Comparison of ENCODE assay signal across 33 cellular contexts in genomic region chr15:53482055-53482454, GRCh38.
A peak's percentile ranks its signal among the peaks of the same experiment; 100 is the strongest.
DNase-seq lines count a peak whose midpoint lies in the region; ATAC-seq, FAIRE-seq and TF ChIP-seq lines count a peak whose summit lies in the region.
"Had no signal": no experiment of that assay in that cellular context is flagged by ENCODE, and none has a peak within 500 bp of the region (broad histone marks: within the 10 kb centered on the region; RNA-seq: fewer than 3 reads in every experiment).

No MANE protein-coding gene starts in this region.

- H3K4me3 ChIP-seq in bronchial epithelial cell (ENCODE audit: low read depth, low read length) (no peak overlapping the region), esophagus muscularis mucosa (no peak overlapping the region), neural cell (ENCODE audit: low read length) (peak overlapping the region; percentile 11)
- H3K4me3 ChIP-seq: A549; BLaER1; BLaER1 treated with 17β-estradiol and CSF1 and Interleukin-3, amounts not matched to agents 10 nM and 100 nM had no signal

- DNase-seq in bronchial epithelial cell (ENCODE audit: low read depth) (no peak), esophagus muscularis mucosa (ENCODE audit: extremely low spot score) (peak; percentile 31), activated T-cell treated with anti-CD3 and anti-CD28 coated beads for 4 hours (no peak), Ammon's horn (ENCODE audit: low spot score) (no peak)
- DNase-seq: 8988T; ACHN; AML-193; BE2C; C1 segment of cervical spinal cord; Caco-2; Calu3; CD4-positive, alpha-beta memory T cell; CD4-positive, alpha-beta T cell; CD4-positive, CD25-positive, alpha-beta regulatory T cell; CD8-positive, alpha-beta memory T cell; CD8-positive, alpha-beta T cell; COR-L47; DMS 273 treated with DMSO at 0.1 percent for 48 hours; DMS153; DMS53; DMS79; DMS79 treated with DMSO at 0.1 percent for 48 hours; DND-41; EL had no signal

- no peak overlapping the region for H2AFZ ChIP-seq in neural cell (ENCODE audit: low read depth, low read length)

- H4K20me1 ChIP-seq in neural cell (ENCODE audit: insufficient read depth) = no peaks in the 10 kb centered on the region
- H4K20me1 ChIP-seq: BLaER1; BLaER1 treated with 17β-estradiol and CSF1 and Interleukin-3, amounts not matched to agents 10 nM and 100 nM had no signal

- no peak for TF ChIP-seq RAD21 in neural cell (conservative IDR thresholded peaks at IDR 0.05)

- H3K4me2 ChIP-seq in neural cell (ENCODE audit: low read length) = no peak overlapping the region
- H3K4me2 ChIP-seq: A549; BLaER1; BLaER1 treated with 17β-estradiol and CSF1 and Interleukin-3, amounts not matched to agents 10 nM and 100 nM had no signal

- FAIRE-seq in bronchial epithelial cell (lab: Jason Lieb, UNC) = peak; percentile 32
- FAIRE-seq: A204.1, D721Med had no signal

- H3K27ac ChIP-seq in esophagus muscularis mucosa (replicated peaks in 1 of 4) (no peak overlapping the region), neural cell (ENCODE audit: low read length) (peak overlapping the region; percentile 26)
- H3K27ac ChIP-seq: 22Rv1; A549; BLaER1; BLaER1 treated with 17β-estradiol and CSF1 and Interleukin-3, amounts not matched to agents 10 nM and 100 nM; C4-2B had no signal

- no peak for ATAC-seq in SK-N-SH treated with all-trans-retinoic acid at 6 μM for 48 hours
- ATAC-seq: A549; CD8-positive, alpha-beta T cell had no signal

- H3K9ac ChIP-seq in neural cell (ENCODE audit: low read length) = no peak overlapping the region
- H3K9ac ChIP-seq: BLaER1; BLaER1 treated with 17β-estradiol and CSF1 and Interleukin-3, amounts not matched to agents 10 nM and 100 nM had no signal

- H3K9me3 ChIP-seq in esophagus muscularis mucosa (no peaks in the 10 kb centered on the region), neural cell (ENCODE audit: low read length) (no peaks in the 10 kb centered on the region)
- H3K9me3 ChIP-seq: A549; BE2C; BLaER1; BLaER1 treated with 17β-estradiol and CSF1 and Interleukin-3, amounts not matched to agents 10 nM and 100 nM; Caco-2 had no signal

- no peak for TF ChIP-seq EP300 in esophagus muscularis mucosa (IDR thresholded peaks at IDR 0.05)
- TF ChIP-seq EP300 in neural cell (conservative IDR thresholded peaks at IDR 0.05; ENCODE audit: poor library complexity, severe bottlenecking) = peak; percentile 94

- no peaks in the 10 kb centered on the region for H3K9me2 ChIP-seq in neural cell (ENCODE audit: insufficient read depth, low read length)

- H3K36me3 ChIP-seq in bronchial epithelial cell (ENCODE audit: control insufficient read depth, insufficient read depth, low read length) (no peaks in the 10 kb centered on the region), esophagus muscularis mucosa (no peaks in the 10 kb centered on the region), neural cell (ENCODE audit: insufficient read depth, low read length) (no peaks in the 10 kb centered on the region)
- H3K36me3 ChIP-seq: BE2C; BLaER1; BLaER1 treated with 17β-estradiol and CSF1 and Interleukin-3, amounts not matched to agents 10 nM and 100 nM had no signal

- H3K27me3 ChIP-seq in bronchial epithelial cell (ENCODE audit: control insufficient read depth, insufficient read depth, low read length) = no peaks in the 10 kb centered on the region
- H3K27me3 ChIP-seq in esophagus muscularis mucosa = no peaks in the 10 kb centered on the region
- H3K27me3 ChIP-seq in neural cell (ENCODE audit: insufficient read depth, low read depth, low read length) = no peaks in the 10 kb centered on the region
- H3K27me3 ChIP-seq: BE2C; BLaER1; BLaER1 treated with 17β-estradiol and CSF1 and Interleukin-3, amounts not matched to agents 10 nM and 100 nM had no signal

- H3K4me1 ChIP-seq in esophagus muscularis mucosa = no peaks in the 10 kb centered on the region
- H3K4me1 ChIP-seq: A549; BE2C; BLaER1; BLaER1 treated with 17β-estradiol and CSF1 and Interleukin-3, amounts not matched to agents 10 nM and 100 nM; Caco-2 had no signal

- H3K79me2 ChIP-seq in neural cell (replicated peaks; ENCODE audit: insufficient read depth, low read length) = no peaks in the 10 kb centered on the region

- intact Hi-C loops in esophagus muscularis mucosa (cut with DNase I) = no loop called here

- H3F3A ChIP-seq in neural cell (ENCODE audit: insufficient read depth, low read length, poor library complexity, severe bottlenecking) = no peaks in the 10 kb centered on the region

- 100% methylated on average over 1 of the region's 1 CpG for WGBS in esophagus muscularis mucosa

- TF ChIP-seq CTCF in bronchial epithelial cell (IDR thresholded peaks at IDR 0.05; ENCODE audit: insufficient read depth, low read length, severe bottlenecking) (no peak), esophagus muscularis mucosa (IDR thresholded peaks at IDR 0.05) (no peak), neural cell (IDR thresholded peaks at IDR 0.05; ENCODE audit: poor library complexity, severe bottlenecking) (no peak)

- TF ChIP-seq POLR2A in esophagus muscularis mucosa (IDR thresholded peaks at IDR 0.05; ENCODE audit: low read depth) = no peak

TF ChIP-seq in neural cell, 6 proteins besides CTCF, POLR2A, EP300 and RAD21:
- no peak for TF ChIP-seq TAF1 (IDR thresholded peaks at IDR 0.05; ENCODE audit: low read depth)
- no peak for TF ChIP-seq REST (IDR thresholded peaks at IDR 0.05; ENCODE audit: borderline replicate concordance)
- TF ChIP-seq SMC3 (conservative IDR thresholded peaks at IDR 0.05; ENCODE audit: poor library complexity) = no peak
- TF ChIP-seq EZH2 (IDR thresholded peaks at IDR 0.05; ENCODE audit: borderline replicate concordance, insufficient read depth, low read length, poor library complexity, severe bottlenecking) = no peak
- no peak for TF ChIP-seq MXI1 (conservative IDR thresholded peaks at IDR 0.05; ENCODE audit: poor library complexity, severe bottlenecking)
- peak; percentile 59 for TF ChIP-seq POLR2AphosphoS5 (IDR thresholded peaks at IDR 0.05)

TF ChIP-seq in SK-N-SH treated with all-trans-retinoic acid at 6 μM for 48 hours, 23 proteins besides CTCF, POLR2A, EP300 and RAD21 (continues in another document):
- TF ChIP-seq PPARA (CRISPR knock-in tag; IDR thresholded peaks at IDR 0.05; ENCODE audit: borderline replicate concordance) (no peak), RARB (CRISPR knock-in tag; IDR thresholded peaks at IDR 0.05) (no peak), ESRRG (CRISPR knock-in tag; IDR thresholded peaks at IDR 0.05) (no peak), POU6F1 (CRISPR knock-in tag; IDR thresholded peaks at IDR 0.05; ENCODE audit: borderline replicate concordance, low read depth) (no peak), PATZ1 (CRISPR knock-in tag; IDR thresholded peaks at IDR 0.05; ENCODE audit: borderline replicate concordance) (no peak), ZFP3 (CRISPR knock-in tag; IDR thresholded peaks at IDR 0.05) (no peak), ZC3H10 (CRISPR knock-in tag; IDR thresholded peaks at IDR 0.05) (no peak), ZFP30 (CRISPR knock-in tag; IDR thresholded peaks at IDR 0.05) (no peak), OSR1 (CRISPR knock-in tag; IDR thresholded peaks at IDR 0.05) (no peak), ZNF8 (CRISPR knock-in tag; IDR thresholded peaks at IDR 0.05) (no peak), ARNTL (CRISPR knock-in tag; IDR thresholded peaks at IDR 0.05; ENCODE audit: borderline replicate concordance, low read depth) (no peak), ZNF565 (CRISPR knock-in tag; conservative IDR thresholded peaks at IDR 0.05; ENCODE audit: low read depth) (no peak)
